Comparison of ENCODE assay signal across 8 cellular contexts in genomic region chr5:177300236-177300880, GRCh38. TPM values are rescaled to one million over a fixed set of nuclear protein-coding genes. Genes with fewer than 3 reads are reported as not detected.
DNase-seq lines count a peak whose midpoint lies in the region; ATAC-seq and TF ChIP-seq lines count a peak whose summit lies in the region.

No MANE protein-coding gene starts in this region.

- DNase-seq in CMK (ENCODE audit: low read depth) (peak; percentile 76), NCI-H226 (peak; percentile 86), fibroblast of the aortic adventitia (ENCODE audit: low read depth) (peak; percentile 70), osteocyte (ENCODE audit: extremely low spot score, unreplicated experiment) (no peak), retina (no peak)
- DNase-seq in activated CD8-positive, alpha-beta memory T cell treated with anti-CD3 and anti-CD28 coated beads, Interleukin-2, amount 50 U/mL, for 4 hours: peak; percentile 61

- peak overlapping the region; percentile 10 for H3K4me3 ChIP-seq in fibroblast of the aortic adventitia (ENCODE audit: low read depth, low read length)

- no peaks in the 10 kb centered on the region for H3K27me3 Mint-ChIP-seq in osteocyte (ENCODE audit: unreplicated experiment)

- no peaks in the 10 kb centered on the region for H3K9me3 Mint-ChIP-seq in osteocyte (ENCODE audit: unreplicated experiment)

- H3K4me3 Mint-ChIP-seq in osteocyte (ENCODE audit: unreplicated experiment): peak overlapping the region; percentile 46

- peak; percentile 44 for TF ChIP-seq CTCF in fibroblast of the aortic adventitia (IDR thresholded peaks at IDR 0.05; ENCODE audit: insufficient read depth, low read length)
- TF ChIP-seq CTCF in osteocyte (IDR thresholded peaks at IDR 0.05): peak; percentile 40

- H3K4me1 Mint-ChIP-seq in osteocyte (ENCODE audit: unreplicated experiment): peaks cover 41% of the 10 kb centered on the region

- ATAC-seq in GM21786 (IDR thresholded peaks at IDR 0.05; ENCODE audit: unreplicated experiment): peak; percentile 38
- ATAC-seq in GM21528 (IDR thresholded peaks at IDR 0.05; ENCODE audit: low FRiP score, unreplicated experiment): no peak

- peaks cover 11% of the 10 kb centered on the region for H3K36me3 Mint-ChIP-seq in osteocyte (ENCODE audit: unreplicated experiment)

- peak overlapping the region; percentile 95 for H3K27ac Mint-ChIP-seq in osteocyte (ENCODE audit: unreplicated experiment)

RNA-seq across cellular contexts. Expression of gene RAB24, which starts 3.2 kb away (rescaled TPM):
- total RNA-seq in fibroblast of the aortic adventitia (ENCODE audit: low replicate concordance) (11.6 and 104 TPM in 2 replicates), osteocyte (47.8 and 49.5 TPM in 2 replicates)

RNA-seq across cellular contexts. Expression of gene PRELID1, which starts 3.2 kb away (rescaled TPM):
- total RNA-seq in fibroblast of the aortic adventitia (ENCODE audit: low replicate concordance): 118 and 120 TPM in 2 replicates
- 98.8 and 102 TPM in 2 replicates for total RNA-seq in osteocyte

RNA-seq across cellular contexts. Expression of gene MXD3, which starts 11.3 kb away (rescaled TPM):
- total RNA-seq in fibroblast of the aortic adventitia (ENCODE audit: low replicate concordance): 2.6 and 17.5 TPM in 2 replicates
- 10.7 and 11.1 TPM in 2 replicates for total RNA-seq in osteocyte

RNA-seq across cellular contexts. Expression of gene LMAN2, which starts 51.1 kb away (rescaled TPM):
- 116 and 190 TPM in 2 replicates for total RNA-seq in fibroblast of the aortic adventitia (ENCODE audit: low replicate concordance)
- total RNA-seq in osteocyte: 102 and 109 TPM in 2 replicates

RNA-seq across cellular contexts. Expression of gene RGS14, which starts 57.4 kb away (rescaled TPM):
- total RNA-seq in fibroblast of the aortic adventitia (ENCODE audit: low replicate concordance) (3.1 and 28.9 TPM in 2 replicates), osteocyte (6.2 and 7.4 TPM in 2 replicates)

Comparison
In these comparisons a context has a peak if more than half of its experiments do, and no peak if none do; other contexts are left out.
1. DNase-seq: peak in CMK (single experiment), NCI-H226 (single experiment), activated CD8-positive, alpha-beta memory T cell treated with anti-CD3 and anti-CD28 coated beads, Interleukin-2, amount 50 U/mL, for 4 hours (single experiment) and fibroblast of the aortic adventitia (single experiment); none in osteocyte (single experiment) and retina (single experiment).